Comparison of ENCODE assay signal across 20 cellular contexts in genomic region chr6:47439348-47439668, GRCh38. TPM values are rescaled to one million over a fixed set of nuclear protein-coding genes. Genes with fewer than 3 reads are reported as not detected.
DNase-seq lines count a peak whose midpoint lies in the region; ATAC-seq, FAIRE-seq and TF ChIP-seq lines count a peak whose summit lies in the region.
"Had no signal": no experiment of that assay in that cellular context is flagged by ENCODE, and none has a peak within 500 bp of the region (broad histone marks: within the 10 kb centered on the region; RNA-seq: fewer than 3 reads in every experiment).

No MANE protein-coding gene starts in this region.

- H4K20me1 ChIP-seq in GM12878 (ENCODE audit: control insufficient read depth, insufficient read depth) = no peaks in the 10 kb centered on the region

- H3K27me3 ChIP-seq in GM12878 (replicated peaks in 1 of 2; ENCODE audit: control insufficient read depth in 2 of 2, insufficient read depth in 2 of 2, low read length in 1 of 2) = no peaks in the 10 kb centered on the region
- H3K27me3 ChIP-seq: colonic mucosa had no signal

- H3K4me1 Mint-ChIP-seq in activated T-cell treated with anti-CD3 and anti-CD28 coated beads, Interleukin-2, amount 50 U/mL, for 72 hours (ENCODE audit: low read depth) = no peaks in the 10 kb centered on the region

- FAIRE-seq in GM12878 (lab: Jason Lieb, UNC) = no peak
- FAIRE-seq: endothelial cell of umbilical vein, frontal cortex had no signal

- RAD21 ChIA-PET in GM12878 (lab: Charles Lee; ENCODE audit: unreplicated experiment) = interaction anchor here (0.8 to 2.5 kb wide), 5 partner anchors 22 to 197 kb away, joined by 3 to 22 read pairs (median 3); partner anchors contain the start of gene CD2AP

- intact Hi-C loops in GM12878 (cut with micrococcal nuclease; ENCODE audit: unreplicated experiment) = loop anchor here (2.0 kb wide), 2 partner anchors 25 to 39 kb away; no protein-coding TSS in a partner anchor

- peak overlapping the region; percentile 34; the same call in 1 of the 2 replicates for H3K4me3 ChIP-seq in GM12878
- H3K4me3 ChIP-seq: colonic mucosa, GM23248, tibial artery had no signal

- DNase-seq in GM12878 (ENCODE audit: low read depth, low spot score) (no peak), SHP77 treated with DMSO at 0.1 percent for 48 hours (lab: John Stamatoyannopoulos, UW) (no peak), NCI-H2196 treated with DMSO at 0.1 percent for 48 hours (lab: John Stamatoyannopoulos, UW; ENCODE audit: unreplicated experiment) (no peak), SKM-1 treated with dmso at 0.1 percent for 144 hours (lab: John Stamatoyannopoulos, UW; ENCODE audit: unreplicated experiment) (no peak)
- no peak for DNase-seq in activated T-cell treated with anti-CD3 and anti-CD28 coated beads, Interleukin-2, amount 50 U/mL, for 72 hours
- DNase-seq: activated effector memory CD4-positive, alpha-beta T cell treated with Interleukin-2 at 50 U/mL for 16 hours; anterior cingulate cortex; colonic mucosa; DMS 273 treated with DMSO at 0.1 percent for 48 hours; GM23248; NCI-H187 treated with DMSO at 0.1 percent for 48 hours; NCI-H526; stimulated activated CD4-positive, alpha-beta T cell treated with anti-CD3 and anti-CD28 coated beads, Interleukin-4, amount 100 ng/mL, for 1 hour; stimulated activated CD8-positive, alpha-beta memory T cell treated with anti-CD3 and anti-CD28 coated beads, Interleukin-4, amount 100 ng/mL, for 48 hours had no signal

- TF ChIP-seq RAD21 in GM12878 (IDR thresholded peaks at IDR 0.05; ENCODE audit: insufficient read depth, low read depth, low read length) = no peak

- peaks cover 36% of the 10 kb centered on the region for H3K4me1 ChIP-seq in GM12878 (ENCODE audit: control insufficient read depth, insufficient read depth, low read length)
- H3K4me1 ChIP-seq: tibial artery had no signal

- H3K36me3 ChIP-seq in GM12878 (ENCODE audit: control insufficient read depth in 2 of 2, insufficient read depth in 2 of 2, low read length in 1 of 2) = no peaks in the 10 kb centered on the region
- H3K36me3 ChIP-seq: colonic mucosa, tibial artery had no signal

- no peak for TF ChIP-seq CTCF in GM12878 (IDR thresholded peaks at IDR 0.05 in 2 of 3, conservative IDR thresholded peaks at IDR 0.05 in 1 of 3; ENCODE audit: control insufficient read depth in 2 of 3, extremely low read depth in 1 of 3, insufficient read depth in 1 of 3, low read depth in 3 of 3, low read length in 3 of 3)

- H3K9ac ChIP-seq in GM12878 (ENCODE audit: control insufficient read depth, insufficient read depth, low read length) = no peak overlapping the region
- H3K9ac ChIP-seq: GM23248 had no signal

- no peak overlapping the region for H3K27ac Mint-ChIP-seq in activated T-cell treated with anti-CD3 and anti-CD28 coated beads, Interleukin-2, amount 50 U/mL, for 72 hours

- no peaks in the 10 kb centered on the region for H3K27me3 Mint-ChIP-seq in activated T-cell treated with anti-CD3 and anti-CD28 coated beads, Interleukin-2, amount 50 U/mL, for 72 hours (ENCODE audit: low read depth)

- H3K27ac ChIP-seq in GM12878 (ENCODE audit: control insufficient read depth, insufficient read depth) = peak overlapping the region; percentile 2
- H3K27ac ChIP-seq: colonic mucosa, GM23248, tibial artery had no signal

- no peak overlapping the region for H2AFZ ChIP-seq in GM12878 (ENCODE audit: control insufficient read depth, low read depth, low read length)
- H2AFZ ChIP-seq: GM23248 had no signal

- peak overlapping the region; percentile 43 for H3K4me2 ChIP-seq in GM12878 (ENCODE audit: control insufficient read depth, insufficient read depth)

- no peak overlapping the region for H3K4me3 Mint-ChIP-seq in activated T-cell treated with anti-CD3 and anti-CD28 coated beads, Interleukin-2, amount 50 U/mL, for 72 hours

- SMC1A ChIA-PET in GM12878 (lab: Charles Lee; ENCODE audit: uncharacterized antibody, unreplicated experiment) = interaction anchor here (0.8 to 3.0 kb wide), 10 partner anchors 17 to 74 kb away, joined by 3 to 12 read pairs (median 4); no protein-coding TSS in a partner anchor

- H3K79me2 ChIP-seq in GM12878 (ENCODE audit: control insufficient read depth, insufficient read depth, low read length) = no peaks in the 10 kb centered on the region

- ATAC-seq in GM18909 (IDR thresholded peaks at IDR 0.05; ENCODE audit: poor library complexity, unreplicated experiment) (peak; percentile 24), GM21737 (IDR thresholded peaks at IDR 0.05; ENCODE audit: unreplicated experiment) (peak; percentile 25), HG03060 (IDR thresholded peaks at IDR 0.05; ENCODE audit: low read depth, unreplicated experiment) (peak; percentile 16), GM12878 (no peak; the same call in 1 of the 3 replicates)
- no peak for ATAC-seq in activated T-cell treated with anti-CD3 and anti-CD28 coated beads, Interleukin-2, amount 50 U/mL, for 72 hours (replicated peaks in 1 of 2)

- CTCF ChIA-PET in GM12878 (lab: Yijun Ruan, JAX) = interaction anchor here (1.0 kb wide), 1 partner anchor 295 kb away, joined by 3 read pairs; no protein-coding TSS in a partner anchor

- POLR2A ChIA-PET in GM12878 (lab: Charles Lee) = interaction anchor here (0.9 kb wide), 1 partner anchor 42 kb away, joined by 3 read pairs; no protein-coding TSS in a partner anchor

- no TSS peak for BruUV-seq in GM12878 (replicated peaks; lab: Mats Ljungman, UMichigan)

- no peaks in the 10 kb centered on the region; the same call in 2 of the 3 replicates for H3K9me3 ChIP-seq in GM12878 (replicated peaks; ENCODE audit: control insufficient read depth, insufficient read depth, low read length)
- H3K9me3 ChIP-seq: colonic mucosa, tibial artery had no signal

- H3K36me3 Mint-ChIP-seq in activated T-cell treated with anti-CD3 and anti-CD28 coated beads, Interleukin-2, amount 50 U/mL, for 72 hours (ENCODE audit: insufficient read depth in 2 of 2) = no peaks in the 10 kb centered on the region

- TF ChIP-seq POLR2A in GM12878 (IDR thresholded peaks at IDR 0.05; ENCODE audit: low read depth, low read length) = no peak

- no peaks in the 10 kb centered on the region for H3K9me3 Mint-ChIP-seq in activated T-cell treated with anti-CD3 and anti-CD28 coated beads, Interleukin-2, amount 50 U/mL, for 72 hours

- 0% methylated on average over 2 of the region's 2 CpGs for WGBS in GM12878 (ENCODE audit: insufficient coverage, insufficient replicate concordance, low lambda C conversion rate, missing lambda C conversion rate)

- TF ChIP-seq EP300 in GM12878 (IDR thresholded peaks at IDR 0.05; ENCODE audit: borderline replicate concordance in 1 of 2, control insufficient read depth in 1 of 2, low read depth in 2 of 2, low read length in 2 of 2) = no peak

- in situ Hi-C loops in GM12878 (cut with MboI) = no loop called here

TF ChIP-seq in GM12878, 131 proteins besides CTCF, POLR2A, EP300 and RAD21 (continues in another document):
- no peak for TF ChIP-seq CBFB (IDR thresholded peaks at IDR 0.05; ENCODE audit: low read depth)
- TF ChIP-seq CBX3 (IDR thresholded peaks at IDR 0.05; ENCODE audit: borderline replicate concordance, low read depth) = no peak
- no peak for TF ChIP-seq FOS (IDR thresholded peaks at IDR 0.05; ENCODE audit: borderline replicate concordance, extremely low read depth, insufficient read length)
- no peak for TF ChIP-seq TCF3 (IDR thresholded peaks at IDR 0.05; ENCODE audit: borderline replicate concordance, insufficient read depth, low read depth, low read length)
- no peak; the same call in 1 of the 2 replicates for TF ChIP-seq ATF7 (IDR thresholded peaks at IDR 0.05; ENCODE audit: low read depth)
- no peak for TF ChIP-seq NFYA (IDR thresholded peaks at IDR 0.05; ENCODE audit: borderline replicate concordance, low read depth, low read length)
- TF ChIP-seq ZNF24 (IDR thresholded peaks at IDR 0.05) = no peak
- peak; percentile 11; the same call in 1 of the 2 replicates for TF ChIP-seq CREB1 (IDR thresholded peaks at IDR 0.05; ENCODE audit: low read depth)
- TF ChIP-seq, protein P1, sequence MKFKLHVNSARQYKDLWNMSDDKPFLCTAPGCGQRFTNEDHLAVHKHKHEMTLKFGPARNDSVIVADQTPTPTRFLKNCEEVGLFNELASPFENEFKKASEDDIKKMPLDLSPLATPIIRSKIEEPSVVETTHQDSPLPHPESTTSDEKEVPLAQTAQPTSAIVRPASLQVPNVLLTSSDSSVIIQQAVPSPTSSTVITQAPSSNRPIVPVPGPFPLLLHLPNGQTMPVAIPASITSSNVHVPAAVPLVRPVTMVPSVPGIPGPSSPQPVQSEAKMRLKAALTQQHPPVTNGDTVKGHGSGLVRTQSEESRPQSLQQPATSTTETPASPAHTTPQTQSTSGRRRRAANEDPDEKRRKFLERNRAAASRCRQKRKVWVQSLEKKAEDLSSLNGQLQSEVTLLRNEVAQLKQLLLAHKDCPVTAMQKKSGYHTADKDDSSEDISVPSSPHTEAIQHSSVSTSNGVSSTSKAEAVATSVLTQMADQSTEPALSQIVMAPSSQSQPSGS (IDR thresholded peaks at IDR 0.05; ENCODE audit: low read length) = peak; percentile 13; the same call in 1 of the 2 replicates
- TF ChIP-seq NFIC (IDR thresholded peaks at IDR 0.05; ENCODE audit: low read depth, low read length) = peak; percentile 71

RNA-seq across cellular contexts. Expression of gene CD2AP, which starts 38.3 kb away (rescaled TPM):
- total RNA-seq in GM12878 (2013; cell fraction: nucleolus; rRNA removed) = 115 TPM in 2 replicates
- total RNA-seq in GM12878 (2014; rRNA removed) (22.9 and 29.5 TPM in 2 replicates), GM12878 (2014; rRNA removed; fragmentation: Illumina TruSeq; extraction: Trizol) (46.6 and 48.0 TPM in 2 replicates), GM12878 (2021) (23.6 and 27.9 TPM in 2 replicates)
- polyA plus RNA-seq in GM12878 (2011; ENCODE audit: low read depth) = 9.9 TPM
- polyA plus RNA-seq in GM12878 (2011; rRNA removed) (23.7 and 43.8 TPM in 2 replicates), GM12878 (2014; fragmentation: Illumina TruSeq; extraction: Trizol) (34.2 and 48.4 TPM in 2 replicates), GM12878 (2014; fragmentation: Nextera tagmentation; extraction: Ambion mirVana) (1 to 10 TPM; 5.4 to 8.0 TPM), GM12878 (2014; rRNA removed) (12.6 and 15.1 TPM in 2 replicates), GM12878 (2016; fragmentation: Nextera tagmentation; extraction: Ambion mirVana) (10 to 100 TPM; 17.4 to 18.8 TPM)
- 6.7 and 8.0 TPM in 2 replicates for polyA plus RNA-seq in GM12878 (2011; cell fraction: cytosol; rRNA removed)
- 10.7 and 12.6 TPM in 2 replicates for polyA plus RNA-seq in GM12878 (2011; cell fraction: nucleus; rRNA removed)
- polyA plus RNA-seq in GM12878 (2012) = 20.5 and 20.9 TPM in 2 replicates
- polyA minus RNA-seq in GM12878 (2011; rRNA and poly(A)+ RNA removed) = 10.1 and 11.7 TPM in 2 replicates
- polyA minus RNA-seq in GM12878 (2011; cell fraction: cytosol; rRNA and poly(A)+ RNA removed) = 9.0 TPM in 2 replicates
- polyA minus RNA-seq in GM12878 (2011; cell fraction: nucleus; rRNA and poly(A)+ RNA removed) = 19.7 and 29.3 TPM in 2 replicates
- 10 to 100 TPM; 29.3 to 29.5 TPM for total RNA-seq in activated T-cell treated with anti-CD3 and anti-CD28 coated beads, Interleukin-2, amount 50 U/mL, for 72 hours

Comparison
In these comparisons a context has a peak if more than half of its experiments do, and no peak if none do; other contexts are left out.
1. ATAC-seq: peak in GM18909 (single experiment), GM21737 (single experiment) and HG03060 (single experiment); none in GM12878 (single experiment) and activated T-cell treated with anti-CD3 and anti-CD28 coated beads, Interleukin-2, amount 50 U/mL, for 72 hours (0 of 2).